Comparison of ENCODE assay signal across 2 cellular contexts in genomic region chr13:92621985-92622384, GRCh38.
A peak's percentile ranks its signal among the peaks of the same experiment; 100 is the strongest.
TF ChIP-seq lines count a peak whose summit lies in the region.

No MANE protein-coding gene starts in this region.

TF ChIP-seq in WTC11, 78 proteins besides CTCF, POLR2A, EP300 and RAD21 (continued from another document):
- TF ChIP-seq ZNF281 (CRISPR knock-in tag; IDR thresholded peaks at IDR 0.05): no peak
- TF ChIP-seq CBFB (CRISPR knock-in tag; IDR thresholded peaks at IDR 0.05; ENCODE audit: low read depth): no peak
- TF ChIP-seq E2F4 (CRISPR knock-in tag; IDR thresholded peaks at IDR 0.05; ENCODE audit: borderline replicate concordance, low read depth): no peak
- no peak for TF ChIP-seq NFE2L1 (CRISPR knock-in tag; IDR thresholded peaks at IDR 0.05)

TF ChIP-seq in K562, 482 proteins besides CTCF, POLR2A, EP300 and RAD21 (continued from another document):
- TF ChIP-seq ZBTB11 (CRISPR knock-in tag; IDR thresholded peaks at IDR 0.05) (no peak), ZNF780A (CRISPR knock-in tag; IDR thresholded peaks at IDR 0.05) (no peak), ZNF778 (CRISPR knock-in tag; IDR thresholded peaks at IDR 0.05) (peak; percentile 67; the same call in 1 of the 2 replicates), NR4A1 (CRISPR knock-in tag; IDR thresholded peaks at IDR 0.05) (no peak), NR4A1 (tag; IDR thresholded peaks at IDR 0.05) (no peak), POLR2AphosphoS5 (IDR thresholded peaks at IDR 0.05; ENCODE audit: control insufficient read depth, insufficient read depth, low read depth, low read length) (no peak), PHF8 (IDR thresholded peaks at IDR 0.05; ENCODE audit: borderline replicate concordance, low read length) (no peak), CBX3 (IDR thresholded peaks at IDR 0.05; ENCODE audit: borderline replicate concordance in 1 of 2, low read length in 2 of 2) (peak in 1 of 2 experiments; percentile 54; a peak in 1 of 3 replicates), RBM39 (optimal IDR thresholded peaks at IDR 0.05; ENCODE audit: low read depth, low read length) (no peak)
- TF ChIP-seq, protein P1, sequence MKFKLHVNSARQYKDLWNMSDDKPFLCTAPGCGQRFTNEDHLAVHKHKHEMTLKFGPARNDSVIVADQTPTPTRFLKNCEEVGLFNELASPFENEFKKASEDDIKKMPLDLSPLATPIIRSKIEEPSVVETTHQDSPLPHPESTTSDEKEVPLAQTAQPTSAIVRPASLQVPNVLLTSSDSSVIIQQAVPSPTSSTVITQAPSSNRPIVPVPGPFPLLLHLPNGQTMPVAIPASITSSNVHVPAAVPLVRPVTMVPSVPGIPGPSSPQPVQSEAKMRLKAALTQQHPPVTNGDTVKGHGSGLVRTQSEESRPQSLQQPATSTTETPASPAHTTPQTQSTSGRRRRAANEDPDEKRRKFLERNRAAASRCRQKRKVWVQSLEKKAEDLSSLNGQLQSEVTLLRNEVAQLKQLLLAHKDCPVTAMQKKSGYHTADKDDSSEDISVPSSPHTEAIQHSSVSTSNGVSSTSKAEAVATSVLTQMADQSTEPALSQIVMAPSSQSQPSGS (CRISPR knock-in tag; IDR thresholded peaks at IDR 0.05): no peak
